Comparison of ENCODE assay signal across 8 cellular contexts in genomic region chr1:91697322-91698260, GRCh38.
DNase-seq lines count a peak whose midpoint lies in the region; ATAC-seq and TF ChIP-seq lines count a peak whose summit lies in the region.

No MANE protein-coding gene starts in this region.

- DNase-seq in activated naive CD4-positive, alpha-beta T cell treated with Interleukin-2 at 50 U/mL for 16 hours: peak; percentile 53
- DNase-seq in osteoblast (ENCODE audit: insufficient read length, low spot score, missing footprints) (no peak), A172 (ENCODE audit: low spot score) (no peak), NCI-H2227 (lab: John Stamatoyannopoulos, UW; ENCODE audit: unreplicated experiment) (no peak), midbrain (lab: John Stamatoyannopoulos, UW) (no peak), COR-L47 (lab: John Stamatoyannopoulos, UW) (no peak)

- TF ChIP-seq CTCF in osteoblast (IDR thresholded peaks at IDR 0.05; ENCODE audit: extremely low read depth, low read depth, low read length): no peak

- no peaks in the 10 kb centered on the region for H4K20me1 ChIP-seq in osteoblast (ENCODE audit: insufficient read depth, low read length)

- peak overlapping the region; percentile 89 for H3K27ac ChIP-seq in osteoblast (ENCODE audit: low read depth, low read length)

- peaks cover 4% of the 10 kb centered on the region for H3K36me3 ChIP-seq in osteoblast (ENCODE audit: insufficient read depth, low read length)

- H3K79me2 ChIP-seq in osteoblast (ENCODE audit: insufficient read depth, low read length): no peaks in the 10 kb centered on the region

- H3K4me2 ChIP-seq in osteoblast (ENCODE audit: insufficient read depth, low read length): peak overlapping the region; percentile 58

- H3K4me3 ChIP-seq in osteoblast (ENCODE audit: insufficient read depth, low read length): no peak overlapping the region

- H3K9me3 ChIP-seq in osteoblast (ENCODE audit: low read depth, low read length): no peaks in the 10 kb centered on the region

- H3K4me1 ChIP-seq in osteoblast (ENCODE audit: insufficient read depth, low read length): peaks cover 60% of the 10 kb centered on the region

- ATAC-seq in GM19328 (IDR thresholded peaks at IDR 0.05; ENCODE audit: unreplicated experiment) (peak; percentile 55), HG03175 (IDR thresholded peaks at IDR 0.05; ENCODE audit: unreplicated experiment) (peak; percentile 93)

- no peaks in the 10 kb centered on the region for H3K27me3 ChIP-seq in osteoblast (ENCODE audit: insufficient read depth, low read length)

- H2AFZ ChIP-seq in osteoblast (ENCODE audit: low read length): no peak overlapping the region
